ENCODE assay signal across 17 cellular contexts in the genomic region with DNA sequence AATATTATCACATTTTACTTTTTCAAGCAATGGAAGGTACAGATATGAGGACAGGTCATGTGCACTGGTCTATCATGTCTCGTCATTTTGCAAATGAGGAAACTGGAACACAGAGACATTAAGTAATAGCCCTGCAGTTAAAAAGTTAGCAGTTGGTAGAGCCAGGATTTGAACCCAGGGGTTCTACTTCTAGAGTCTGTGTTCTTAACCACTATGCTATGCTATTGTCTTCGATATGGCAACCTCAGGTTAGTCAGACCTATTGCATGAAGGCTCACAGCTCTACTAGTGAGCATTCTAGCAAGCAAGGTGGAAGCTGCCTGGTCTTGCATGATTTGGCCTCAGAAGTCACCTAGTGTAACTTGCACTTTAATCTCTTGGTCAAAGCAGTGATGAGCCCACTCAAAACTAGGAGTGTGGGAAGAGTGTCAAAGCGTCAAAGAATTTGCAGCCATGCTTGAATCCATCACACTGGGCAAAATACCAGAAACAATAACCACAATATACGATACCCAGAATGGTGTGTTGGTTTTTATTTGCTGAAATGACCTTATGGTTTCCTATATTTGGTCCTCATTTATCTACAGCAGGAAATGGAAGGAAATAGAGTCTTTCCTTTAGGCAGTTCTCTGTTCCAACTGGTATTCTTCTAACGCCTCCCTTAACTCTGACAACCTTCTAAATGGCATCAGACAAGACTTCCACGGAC. TPM values are rescaled to one million over a fixed set of nuclear protein-coding genes. Genes with fewer than 3 reads are reported as not detected.
DNase-seq lines count a peak whose midpoint lies in the region; FAIRE-seq and TF ChIP-seq lines count a peak whose summit lies in the region.
"Had no signal": no experiment of that assay in that cellular context is flagged by ENCODE, and none has a peak within 500 bp of the region (broad histone marks: within the 10 kb centered on the region; RNA-seq: fewer than 3 reads in every experiment).

No MANE protein-coding gene starts in this region.

- no peak overlapping the region for H3K27ac ChIP-seq in mesendoderm (ENCODE audit: low read depth, low read length)
- H3K27ac ChIP-seq in kidney (ENCODE audit: low read depth in 2 of 2, low read length in 2 of 2) = no peak overlapping the region
- H3K27ac ChIP-seq: dorsolateral prefrontal cortex, gastroesophageal sphincter had no signal

- H3K27me3 ChIP-seq in bronchial epithelial cell (ENCODE audit: control insufficient read depth, insufficient read depth, low read length) = no peaks in the 10 kb centered on the region
- H3K27me3 ChIP-seq in mesendoderm (ENCODE audit: insufficient read depth, low read length, poor library complexity) = no peaks in the 10 kb centered on the region
- H3K27me3 ChIP-seq: gastroesophageal sphincter had no signal

- H2AK5ac ChIP-seq in mesendoderm (ENCODE audit: low read length) = no peak overlapping the region

- no peak overlapping the region for H3K4ac ChIP-seq in mesendoderm (ENCODE audit: low read depth, low read length)

- H3K79me1 ChIP-seq in mesendoderm (ENCODE audit: low read length) = no peaks in the 10 kb centered on the region

- no peak overlapping the region for H3K56ac ChIP-seq in mesendoderm (ENCODE audit: low read length)

- no peak overlapping the region for H3K18ac ChIP-seq in mesendoderm (ENCODE audit: low read length)

- no peak overlapping the region for H2BK120ac ChIP-seq in mesendoderm (ENCODE audit: low read depth, low read length)

- no peak overlapping the region for H4K5ac ChIP-seq in mesendoderm (ENCODE audit: low read length)

- TF ChIP-seq CTCF in bronchial epithelial cell (IDR thresholded peaks at IDR 0.05; ENCODE audit: insufficient read depth, low read length, severe bottlenecking) (no peak), kidney (IDR thresholded peaks at IDR 0.05; ENCODE audit: borderline replicate concordance, extremely low read depth, insufficient read depth) (no peak), lower leg skin (IDR thresholded peaks at IDR 0.05) (no peak)

- H3K79me2 ChIP-seq in mesendoderm (ENCODE audit: control insufficient read depth, insufficient read depth, low read length) = no peaks in the 10 kb centered on the region

- H3K36me3 ChIP-seq in bronchial epithelial cell (ENCODE audit: control insufficient read depth, insufficient read depth, low read length) = no peaks in the 10 kb centered on the region
- no peaks in the 10 kb centered on the region for H3K36me3 ChIP-seq in mesendoderm (ENCODE audit: control insufficient read depth, insufficient read depth, low read length)
- no peaks in the 10 kb centered on the region for H3K36me3 ChIP-seq in kidney (ENCODE audit: control insufficient read depth in 1 of 2, insufficient read depth in 2 of 2, low read length in 2 of 2)
- H3K36me3 ChIP-seq: gastroesophageal sphincter had no signal

- DNase-seq in NOMO-1 treated with DMSO at 0.1 percent for 48 hours (lab: John Stamatoyannopoulos, UW; ENCODE audit: unreplicated experiment) (peak; percentile 5), NOMO-1 treated with dmso at 0.1 percent for 144 hours (lab: John Stamatoyannopoulos, UW; ENCODE audit: unreplicated experiment) (no peak), NCI-H774 (lab: John Stamatoyannopoulos, UW) (peak; percentile 16), bronchial epithelial cell (ENCODE audit: low read depth) (peak; percentile 80), mesendoderm (peak; percentile 73), NCI-H187 treated with DMSO at 0.1 percent for 48 hours (lab: John Stamatoyannopoulos, UW) (no peak), kidney (no peak), lower leg skin (ENCODE audit: low spot score in 2 of 2) (no peak)
- DNase-seq: activated CD4-positive, alpha-beta T cell treated with anti-CD3 and anti-CD28 coated beads, Interleukin-2, amount 10 ng/mL, durations not matched to agents 7 days and 5 days; aorta; dorsolateral prefrontal cortex; KBM-7; naive B cell; NCI-H2081 treated with DMSO at 0.1 percent for 48 hours had no signal

- H3K9me3 ChIP-seq in kidney (ENCODE audit: control insufficient read depth in 1 of 2, low read length in 2 of 2) = no peaks in the 10 kb centered on the region
- H3K9me3 ChIP-seq: Caco-2, gastroesophageal sphincter had no signal

- FAIRE-seq in bronchial epithelial cell (lab: Jason Lieb, UNC) = peak; percentile 81
- no peak for FAIRE-seq in kidney (lab: Jason Lieb, UNC)
- FAIRE-seq: A204.1 had no signal

- H3K4me1 ChIP-seq in mesendoderm (ENCODE audit: control insufficient read depth, low read depth, low read length) = no peaks in the 10 kb centered on the region
- H3K4me1 ChIP-seq in kidney (ENCODE audit: control insufficient read depth in 1 of 2, insufficient read depth in 1 of 2, low read depth in 1 of 2, low read length in 2 of 2) = no peaks in the 10 kb centered on the region
- H3K4me1 ChIP-seq: Caco-2, gastroesophageal sphincter had no signal

- H2BK5ac ChIP-seq in mesendoderm (ENCODE audit: low read length) = no peak overlapping the region

- TF ChIP-seq POLR2A in lower leg skin (IDR thresholded peaks at IDR 0.05) = no peak

- no peak overlapping the region for H3K23ac ChIP-seq in mesendoderm (ENCODE audit: low read length)

- H3K4me2 ChIP-seq in mesendoderm (ENCODE audit: low read length) = no peak overlapping the region

- H3K9ac ChIP-seq in mesendoderm (ENCODE audit: low read length) (no peak overlapping the region), kidney (ENCODE audit: low read length in 2 of 2) (no peak overlapping the region)

- H2BK15ac ChIP-seq in mesendoderm (replicated peaks; ENCODE audit: low read depth) = no peak overlapping the region

- no peak overlapping the region for H3K4me3 ChIP-seq in bronchial epithelial cell (ENCODE audit: low read depth, low read length)
- H3K4me3 ChIP-seq in mesendoderm (ENCODE audit: low read length) = no peak overlapping the region
- no peak overlapping the region for H3K4me3 ChIP-seq in kidney (ENCODE audit: low read length in 2 of 2)
- H3K4me3 ChIP-seq in lower leg skin (ENCODE audit: low read depth, poor library complexity, severe bottlenecking) = no peak overlapping the region
- H3K4me3 ChIP-seq: dorsolateral prefrontal cortex, gastroesophageal sphincter had no signal

- no CpG with 5 or more reads among the region's 6 CpGs for WGBS in mesendoderm (ENCODE audit: extremely low coverage, insufficient coverage, low lambda C conversion rate)
- 55 to 56% methylated on average over 6 of the region's 6 CpGs for WGBS in lower leg skin, 2 donors

- intact Hi-C loops in kidney (cut with DNase I) = no loop called here
- intact Hi-C loops in lower leg skin (cut with DNase I; ENCODE audit: low total_unique reads) = no loop called here

- no peak overlapping the region for H4K8ac ChIP-seq in mesendoderm (ENCODE audit: low read depth, low read length)

RNA-seq across cellular contexts. Expression of gene BMP2, which starts 20.4 kb away (rescaled TPM):
- total RNA-seq in bronchial epithelial cell (6.1 and 9.0 TPM in 2 replicates), kidney (8.7 TPM), lower leg skin (10 to 100 TPM; 21.0 to 42.8 (median 23.7) TPM)
- polyA plus RNA-seq in mesendoderm (2013, experiment 1 of 2) = 50.4 TPM
- 47.1 TPM for polyA plus RNA-seq in mesendoderm (2013, experiment 2 of 2)
- polyA plus RNA-seq in kidney (ENCODE audit: insufficient read depth, low read depth, low replicate concordance) = 3.3 TPM
- total RNA-seq: activated CD4-positive, alpha-beta T cell treated with anti-CD3 and anti-CD28 coated beads, Interleukin-2, amount 10 ng/mL, durations not matched to agents 7 days and 5 days had no signal

Comparison
In these comparisons a context has a peak if more than half of its experiments do, and no peak if none do; other contexts are left out.
1. DNase-seq: peak in NOMO-1 treated with DMSO at 0.1 percent for 48 hours (single experiment), NCI-H774 (single experiment), bronchial epithelial cell (single experiment) and mesendoderm (single experiment); none in NOMO-1 treated with dmso at 0.1 percent for 144 hours (single experiment), NCI-H187 treated with DMSO at 0.1 percent for 48 hours (single experiment), kidney (single experiment) and lower leg skin (0 of 2).